26 cellular contexts compared by ENCODE assay signal in the genomic region with DNA sequence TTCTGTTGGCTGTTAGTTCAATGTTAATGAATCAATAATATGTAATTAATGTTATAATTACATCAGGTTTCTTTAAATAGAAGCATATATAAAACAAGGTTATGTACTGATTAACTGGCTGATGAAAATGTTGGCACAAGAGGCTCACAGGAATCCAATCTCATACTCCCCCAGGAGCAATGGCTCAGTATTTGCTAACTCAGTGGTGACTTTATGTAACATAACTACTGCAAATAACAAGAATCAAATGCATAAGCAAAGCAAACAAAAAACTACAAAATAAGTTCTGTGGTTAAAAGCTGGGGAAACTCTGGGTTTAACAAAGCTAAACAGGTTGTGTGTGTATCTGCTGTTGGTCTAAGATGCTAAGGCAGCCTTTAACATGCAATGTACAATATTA.
"Had no signal": no experiment of that assay in that cellular context is flagged by ENCODE, and none has a peak within 500 bp of the region (broad histone marks: within the 10 kb centered on the region; RNA-seq: fewer than 3 reads in every experiment).

No MANE protein-coding gene starts in this region.

- ATAC-seq: left lobe of liver; stimulated activated naive CD8-positive, alpha-beta T cell treated with anti-CD3 and anti-CD28 coated beads, Interleukin-15, Interleukin-2, amounts not matched to agents 100 U/mL and 50 U/mL, for 24 hours had no signal

- H3K36me3 ChIP-seq: colonic mucosa had no signal

- H3K27ac ChIP-seq: brain microvascular endothelial cell, colonic mucosa, tibial artery, VCaP had no signal

- DNase-seq: activated CD4-positive, alpha-beta T cell treated with anti-CD3 and anti-CD28 coated beads, Interleukin-2, amount 50 U/mL, for 1 hour; activated CD4-positive, CD25-positive, alpha-beta regulatory T cell treated with anti-CD3 and anti-CD28 coated beads, Interleukin-2, amount 50 U/mL, for 72 hours; activated CD8-positive, alpha-beta memory T cell treated with anti-CD3 and anti-CD28 coated beads for 24 hours; activated CD8-positive, alpha-beta memory T cell treated with anti-CD3 and anti-CD28 coated beads, Interleukin-2, amount 50 U/mL, for 48 hours; activated effector memory CD4-positive, alpha-beta T cell treated with Interleukin-2 at 50 U/mL for 16 hours; activated naive CD4-positive, alpha-beta T cell treated with anti-CD3 and anti-CD28 coated beads, Interleukin-2, amount 10 ng/mL, durations not matched to agents 7 days and 5 days; activated T-cell treated with anti-CD3 and anti-CD28 coated beads, Interleukin-2, amount 50 U/mL, for 48 hours; aorta; brain microvascular endothelial cell; central memory CD4-positive, alpha-beta T cell; colonic mucosa; endodermal cell; erythroblast; foreskin melanocyte; glutamatergic neuron; hippocampal formation; islet precursor cell; posterior cingulate gyrus; retina; stimulated activated CD4-positive, alpha-beta T cell treated with anti-CD3 and anti-CD28 coated beads, Interleukin-2, amount 100 ng/mL, for 24 hours; stimulated activated naive CD8-positive, alpha-beta T cell treated with anti-CD3 and anti-CD28 coated beads, Interleukin-15, Interleukin-2, amounts not matched to agents 100 U/mL and 50 U/mL, for 24 hours; substantia nigra; tibial artery had no signal

- H3K4me1 ChIP-seq: colonic mucosa, tibial artery had no signal

- H3K27me3 ChIP-seq: brain microvascular endothelial cell, colonic mucosa, tibial artery had no signal

- H3K9me3 ChIP-seq: colonic mucosa, tibial artery had no signal

- H3K4me3 ChIP-seq: colonic mucosa, lung, tibial artery had no signal
